1 cellular context compared by ENCODE assay signal in genomic region chr7:152806635-152807034, GRCh38.
A peak's percentile ranks its signal among the peaks of the same experiment; 100 is the strongest.
TF ChIP-seq lines count a peak whose summit lies in the region.

No MANE protein-coding gene starts in this region.

TF ChIP-seq in SK-N-SH, 30 proteins besides CTCF, POLR2A, EP300 and RAD21 (continued from another document):
- peak; percentile 68 for TF ChIP-seq PBX3 (IDR thresholded peaks at IDR 0.05)
- TF ChIP-seq NFIC (IDR thresholded peaks at IDR 0.05; ENCODE audit: borderline replicate concordance), result peak; percentile 9; the same call in 1 of the 2 replicates
